In genomic region chr22:50581950-50582561, GRCh38 we compare ENCODE assay signal across 6 cellular contexts. TPM values are rescaled to one million over a fixed set of nuclear protein-coding genes. Genes with fewer than 3 reads are reported as not detected.
DNase-seq lines count a peak whose midpoint lies in the region; ATAC-seq, FAIRE-seq and TF ChIP-seq lines count a peak whose summit lies in the region.

No MANE protein-coding gene starts in this region.

- TF ChIP-seq POLR2A in H54 (IDR thresholded peaks at IDR 0.05; ENCODE audit: low read depth, low read length), result no peak

- peaks cover 6% of the 10 kb centered on the region for H3K27me3 ChIP-seq in rectal smooth muscle tissue (ENCODE audit: control insufficient read depth, insufficient read depth, low read length)

- peaks cover 11% of the 10 kb centered on the region for H3K4me1 ChIP-seq in rectal smooth muscle tissue (ENCODE audit: control insufficient read depth, insufficient read depth, low read length)

- ATAC-seq in GM19043 (IDR thresholded peaks at IDR 0.05; ENCODE audit: low read depth, unreplicated experiment), result peak; percentile 12
- no peak for ATAC-seq in HG02870 (IDR thresholded peaks at IDR 0.05; ENCODE audit: unreplicated experiment)

- peak overlapping the region; percentile 77 for H3K4me3 ChIP-seq in rectal smooth muscle tissue (ENCODE audit: low read length)

- DNase-seq in NCI-H510A treated with DMSO at 0.1 percent for 48 hours (lab: John Stamatoyannopoulos, UW) (peak; percentile 5), dermis blood vessel endothelial cell (peak; percentile 39), H54 (ENCODE audit: insufficient read length, low spot score) (no peak)

- peak overlapping the region; percentile 97 for H3K27ac ChIP-seq in rectal smooth muscle tissue (ENCODE audit: low read depth, low read length)

- peak overlapping the region; percentile 88 for H3K9ac ChIP-seq in rectal smooth muscle tissue (ENCODE audit: low read length)

- H3K36me3 ChIP-seq in rectal smooth muscle tissue (ENCODE audit: control insufficient read depth, insufficient read depth, low read length), result no peaks in the 10 kb centered on the region

- FAIRE-seq in H54 (lab: Jason Lieb, UNC), result no peak

RNA-seq across cellular contexts. Expression of gene CHKB, which starts 0.6 kb away (rescaled TPM):
- total RNA-seq in dermis blood vessel endothelial cell, result 34.9 and 50.4 TPM in 2 replicates

RNA-seq across cellular contexts. Expression of gene CPT1B, which starts 3.8 kb away (rescaled TPM):
- total RNA-seq in dermis blood vessel endothelial cell, result 7.5 and 16.3 TPM in 2 replicates

RNA-seq across cellular contexts. Expression of gene MAPK8IP2, which starts 18.5 kb away (rescaled TPM):
- 0.34 and 0.51 TPM in 2 replicates for total RNA-seq in dermis blood vessel endothelial cell

RNA-seq across cellular contexts. Expression of gene SYCE3, which starts 19.3 kb away (rescaled TPM):
- total RNA-seq in dermis blood vessel endothelial cell, result not detected in 2 replicates

RNA-seq across cellular contexts. Expression of gene KLHDC7B, which starts 36.4 kb away (rescaled TPM):
- not detected in 2 replicates for total RNA-seq in dermis blood vessel endothelial cell
